Comparison of ENCODE assay signal across 8 cellular contexts in genomic region chr1:109099871-109100757, GRCh38.
A peak's percentile ranks its signal among the peaks of the same experiment; 100 is the strongest.
DNase-seq lines count a peak whose midpoint lies in the region; TF ChIP-seq lines count a peak whose summit lies in the region.

No MANE protein-coding gene starts in this region.

- H3K9me3 ChIP-seq in HAP-1 (no peaks in the 10 kb centered on the region; the same call in 1 of the 2 replicates), MM.1S (replicated peaks; ENCODE audit: insufficient read depth, low read length) (no peaks in the 10 kb centered on the region), neutrophil (no peaks in the 10 kb centered on the region)

- peak overlapping the region; percentile 99 for H3K4me3 ChIP-seq in HAP-1
- H3K4me3 ChIP-seq in MM.1S (ENCODE audit: low read length) = peak overlapping the region; percentile 79
- H3K4me3 ChIP-seq in neutrophil (ENCODE audit: low read depth in 1 of 2, low read length in 1 of 2) = peak overlapping the region; percentile 74 to 77

- no peaks in the 10 kb centered on the region for H3K9me2 ChIP-seq in MM.1S (replicated peaks; ENCODE audit: insufficient read depth, low read length)

- H4K20me1 ChIP-seq in MM.1S (ENCODE audit: insufficient read depth, low read length) = no peaks in the 10 kb centered on the region

- H2AFZ ChIP-seq in MM.1S (ENCODE audit: low read length) = peak overlapping the region; percentile 53

- H3K4me1 ChIP-seq in HAP-1 (peaks cover 8% of the 10 kb centered on the region), MM.1S (ENCODE audit: low read length) (no peaks in the 10 kb centered on the region), neutrophil (ENCODE audit: control insufficient read depth in 1 of 2, insufficient read depth in 1 of 2, low read depth in 1 of 2, low read length in 1 of 2) (peaks cover 11% of the 10 kb centered on the region in 2 experiments)

- H3K4me2 ChIP-seq in MM.1S (ENCODE audit: low read depth, low read length) = peak overlapping the region; percentile 52; the same call in 1 of the 2 replicates

- in situ Hi-C loops in HAP-1 (cut with MboI; ENCODE audit: low sequenced_read_pairs) = no loop called here

- H3K27me3 ChIP-seq in HAP-1 (ENCODE audit: low read depth) = no peaks in the 10 kb centered on the region
- no peaks in the 10 kb centered on the region for H3K27me3 ChIP-seq in MM.1S (replicated peaks; ENCODE audit: insufficient read depth, low read length)
- H3K27me3 ChIP-seq in neutrophil = no peaks in the 10 kb centered on the region

- H3K27ac ChIP-seq in MM.1S (ENCODE audit: low read length) (peak overlapping the region; percentile 63; the same call in 1 of the 2 replicates), neutrophil (peak overlapping the region; percentile 83)

- H3K36me3 ChIP-seq in HAP-1 (replicated peaks) (peaks cover 16% of the 10 kb centered on the region), MM.1S (replicated peaks; ENCODE audit: insufficient read depth, low read length) (no peaks in the 10 kb centered on the region), neutrophil (peaks cover 16% of the 10 kb centered on the region)

- peak overlapping the region; percentile 88 for H3K9ac ChIP-seq in MM.1S (ENCODE audit: low read length)

- peak; percentile 95 for DNase-seq in GDM1 (lab: John Stamatoyannopoulos, UW)
- DNase-seq in HAP-1 (ENCODE audit: low spot score in 2 of 2) = peak; percentile 90 to 98
- peak; percentile 93 for DNase-seq in MM.1S
- DNase-seq in SIG-M5 (lab: John Stamatoyannopoulos, UW) = peak; percentile 66
- peak; percentile 93 to 96 (median 95) for DNase-seq in activated naive CD4-positive, alpha-beta T cell (lab: John Stamatoyannopoulos, UW)
- peak; percentile 95 for DNase-seq in foreskin melanocyte
- DNase-seq in superior temporal gyrus (ENCODE audit: extremely low spot score) = peak; percentile 97

- H3K79me2 ChIP-seq in MM.1S (ENCODE audit: low read length) = peaks cover 11% of the 10 kb centered on the region

- no peaks in the 10 kb centered on the region for H3F3A ChIP-seq in MM.1S (ENCODE audit: insufficient read depth, low read length)

- TF ChIP-seq CTCF in MM.1S (IDR thresholded peaks at IDR 0.05; ENCODE audit: low read length) (peak; percentile 62), neutrophil (IDR thresholded peaks at IDR 0.05) (peak; percentile 94)

Comparison
In these comparisons a context has a peak if more than half of its experiments do, and no peak if none do; other contexts are left out.
1. Peak in every context shown above with its lines: DNase-seq, H3K4me3 ChIP-seq and H3K27ac ChIP-seq.